2 cellular contexts compared by ENCODE assay signal in the genomic region with DNA sequence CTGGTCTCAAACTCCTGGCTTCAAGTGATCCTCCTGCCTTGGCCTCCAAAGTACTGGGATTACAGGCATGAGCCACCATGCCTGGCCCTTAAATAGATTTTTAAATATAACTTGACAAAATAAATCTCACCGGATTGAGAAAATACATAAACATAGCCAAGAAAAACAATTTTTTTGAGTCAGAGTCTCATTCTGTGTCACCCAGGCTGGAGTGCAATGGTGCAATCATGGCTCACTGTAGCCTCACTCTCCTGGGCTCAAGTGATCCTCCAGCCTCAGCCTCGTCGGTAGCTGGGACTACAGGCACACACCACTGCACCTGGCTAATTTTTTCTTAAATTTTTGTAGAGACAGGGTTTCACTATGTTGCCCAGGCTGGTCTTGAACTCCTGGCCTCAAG.
TF ChIP-seq lines count a peak whose summit lies in the region.

No MANE protein-coding gene starts in this region.

TF ChIP-seq in IMR-90, 13 proteins besides CTCF, POLR2A, EP300 and RAD21:
- TF ChIP-seq RCOR1 (IDR thresholded peaks at IDR 0.05; ENCODE audit: insufficient replicate concordance, low read length) (peak; percentile 38), CEBPB (IDR thresholded peaks at IDR 0.05; ENCODE audit: low read depth, low read length) (peak; percentile 70)

TF ChIP-seq in GM12878, 131 proteins besides CTCF, POLR2A, EP300 and RAD21:
- peak; percentile 34; the same call in 1 of the 2 replicates for TF ChIP-seq JUNB (IDR thresholded peaks at IDR 0.05)
